19 cellular contexts compared by ENCODE assay signal in the genomic region with DNA sequence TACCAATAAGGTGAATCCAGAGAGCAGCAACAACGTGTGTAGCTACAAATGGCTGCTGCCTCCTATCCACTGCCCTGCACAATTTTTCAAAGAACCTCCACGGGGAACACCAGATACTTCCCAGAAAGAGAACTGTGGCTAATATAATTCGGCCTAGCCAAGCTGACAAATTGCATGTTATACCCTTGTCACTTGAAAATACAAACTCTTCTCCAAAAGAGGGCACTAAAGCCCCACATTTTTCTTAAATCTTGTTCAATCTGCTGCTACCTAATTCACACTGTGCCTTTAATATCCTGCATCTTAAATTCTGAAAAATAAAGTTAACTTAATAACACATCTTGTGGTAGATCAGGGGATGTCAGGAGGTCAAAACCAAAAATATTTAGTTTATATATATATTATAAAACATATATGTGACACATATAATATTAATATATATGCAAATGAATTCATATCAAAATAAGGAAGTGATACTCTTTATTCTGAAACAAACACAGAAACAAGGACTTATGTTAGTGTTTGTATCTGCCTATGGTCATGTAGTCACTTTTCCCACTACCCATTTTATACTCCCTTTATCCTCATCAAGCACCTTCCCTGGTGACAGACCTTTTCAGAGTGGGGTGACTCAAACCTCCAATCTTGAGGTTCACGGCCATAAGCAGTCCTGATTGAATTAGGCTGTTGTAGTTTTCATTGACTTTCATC. TPM values are rescaled to one million over a fixed set of nuclear protein-coding genes. Genes with fewer than 3 reads are reported as not detected.
A peak's percentile ranks its signal among the peaks of the same experiment; 100 is the strongest.
DNase-seq lines count a peak whose midpoint lies in the region; ATAC-seq and TF ChIP-seq lines count a peak whose summit lies in the region.
"Had no signal": no experiment of that assay in that cellular context is flagged by ENCODE, and none has a peak within 500 bp of the region (broad histone marks: within the 10 kb centered on the region; RNA-seq: fewer than 3 reads in every experiment).

No MANE protein-coding gene starts in this region.

- H3K27me3 Mint-ChIP-seq in MCF 10A (ENCODE audit: insufficient read depth, unreplicated experiment) (no peaks in the 10 kb centered on the region), mesothelial cell of epicardium (ENCODE audit: low read depth) (no peaks in the 10 kb centered on the region)
- H3K27me3 Mint-ChIP-seq in activated CD8-positive, alpha-beta T cell treated with anti-CD3 and anti-CD28 coated beads for 36 hours, result no peaks in the 10 kb centered on the region
- H3K27me3 Mint-ChIP-seq: type B pancreatic cell had no signal

- DNase-seq in MCF 10A (ENCODE audit: unreplicated experiment) (peak; percentile 27), breast epithelium (ENCODE audit: low spot score in 2 of 2) (no peak), LNCaP clone FGC (ENCODE audit: low read depth) (no peak), cerebellum (ENCODE audit: low spot score) (peak; percentile 1), activated gamma-delta T cell (lab: John Stamatoyannopoulos, UW) (no peak), mesothelial cell of epicardium (ENCODE audit: low spot score in 2 of 2, unreplicated experiment in 2 of 2) (no peak), sigmoid colon (no peak)
- DNase-seq in activated CD8-positive, alpha-beta T cell treated with anti-CD3 and anti-CD28 coated beads for 36 hours, result no peak
- DNase-seq: 8988T; activated CD8-positive, alpha-beta memory T cell treated with anti-CD3 and anti-CD28 coated beads, Interleukin-2, amount 50 U/mL, for 48 hours; left ventricle myocardium inferior; NCI-H1105 treated with DMSO at 0.1 percent for 48 hours; NCI-H524 treated with DMSO at 0.1 percent for 48 hours; SHP77; spleen had no signal

- H3K27me3 ChIP-seq in breast epithelium (no peaks in the 10 kb centered on the region), sigmoid colon (no peaks in the 10 kb centered on the region)
- H3K27me3 ChIP-seq: neutrophil, spleen had no signal

- CTCF ChIA-PET in MCF 10A (lab: Yijun Ruan, JAX), result interaction anchor here (0.6 to 1.2 kb wide), 4 partner anchors 170 to 532 kb away, joined by 3 to 4 read pairs (median 3); no protein-coding TSS in a partner anchor
- CTCF ChIA-PET in activated CD8-positive, alpha-beta T cell treated with anti-CD3 and anti-CD28 coated beads for 36 hours (lab: Charles Lee), result no interaction called here

- no peak for ATAC-seq in activated CD8-positive, alpha-beta T cell treated with anti-CD3 and anti-CD28 coated beads for 36 hours
- ATAC-seq: WTC11 had no signal

- H3K9me3 ChIP-seq in breast epithelium (no peaks in the 10 kb centered on the region), sigmoid colon (no peaks in the 10 kb centered on the region)
- H3K9me3 ChIP-seq: left ventricle myocardium inferior, neutrophil, spleen had no signal

- 38 to 53% methylated on average over 4 of the region's 4 CpGs for WGBS in sigmoid colon, 2 donors

- H3K36me3 Mint-ChIP-seq in MCF 10A (ENCODE audit: insufficient read depth, unreplicated experiment) (no peaks in the 10 kb centered on the region), mesothelial cell of epicardium (no peaks in the 10 kb centered on the region)
- H3K36me3 Mint-ChIP-seq in activated CD8-positive, alpha-beta T cell treated with anti-CD3 and anti-CD28 coated beads for 36 hours (ENCODE audit: low read depth), result no peaks in the 10 kb centered on the region
- H3K36me3 Mint-ChIP-seq: type B pancreatic cell, WTC11 had no signal

- no TSS peak for BruUV-seq in MCF 10A (replicated peaks; lab: Mats Ljungman, UMichigan)

- TF ChIP-seq POLR2A in breast epithelium (IDR thresholded peaks at IDR 0.05) (no peak), sigmoid colon (IDR thresholded peaks at IDR 0.05) (no peak)

- POLR2A ChIA-PET in MCF 10A (lab: Yijun Ruan, JAX), result no interaction called here
- POLR2A ChIA-PET in activated CD8-positive, alpha-beta T cell treated with anti-CD3 and anti-CD28 coated beads for 36 hours (lab: Charles Lee), result no interaction called here

- H3K9me3 Mint-ChIP-seq in MCF 10A (ENCODE audit: unreplicated experiment) (no peaks in the 10 kb centered on the region), mesothelial cell of epicardium (peaks cover 32% of the 10 kb centered on the region)
- H3K9me3 Mint-ChIP-seq in activated CD8-positive, alpha-beta T cell treated with anti-CD3 and anti-CD28 coated beads for 36 hours, result no peaks in the 10 kb centered on the region

- H3K27ac Mint-ChIP-seq in MCF 10A (ENCODE audit: low read depth, unreplicated experiment) (no peak overlapping the region), mesothelial cell of epicardium (no peak overlapping the region)
- H3K27ac Mint-ChIP-seq in activated CD8-positive, alpha-beta T cell treated with anti-CD3 and anti-CD28 coated beads for 36 hours, result no peak overlapping the region
- H3K27ac Mint-ChIP-seq: type B pancreatic cell, WTC11 had no signal

- no peak overlapping the region for H3K4me3 ChIP-seq in breast epithelium
- no peak overlapping the region for H3K4me3 ChIP-seq in LNCaP clone FGC (ENCODE audit: low read depth, low read length)
- no peak overlapping the region for H3K4me3 ChIP-seq in sigmoid colon
- H3K4me3 ChIP-seq: left ventricle myocardium inferior, spleen had no signal

- TF ChIP-seq CTCF in MCF 10A (IDR thresholded peaks at IDR 0.05; ENCODE audit: unreplicated experiment) (no peak), breast epithelium (IDR thresholded peaks at IDR 0.05) (no peak), LNCaP clone FGC (IDR thresholded peaks at IDR 0.05; ENCODE audit: control insufficient read depth, extremely low read depth, insufficient read depth) (peak; percentile 13; the same call in 1 of the 2 replicates), mesothelial cell of epicardium (IDR thresholded peaks at IDR 0.05; ENCODE audit: unreplicated experiment) (no peak), sigmoid colon (IDR thresholded peaks at IDR 0.05) (no peak)
- TF ChIP-seq CTCF in activated CD8-positive, alpha-beta T cell treated with anti-CD3 and anti-CD28 coated beads for 36 hours (IDR thresholded peaks at IDR 0.05), result no peak

- intact Hi-C loops in MCF 10A (cut with micrococcal nuclease) (no loop called here), breast epithelium (cut with DNase I; ENCODE audit: low total_unique reads) (no loop called here), sigmoid colon (cut with DNase I) (no loop called here)
- intact Hi-C loops in activated CD8-positive, alpha-beta T cell treated with anti-CD3 and anti-CD28 coated beads for 36 hours (cut with micrococcal nuclease), result no loop called here

- H3K4me1 Mint-ChIP-seq in MCF 10A (ENCODE audit: insufficient read depth, unreplicated experiment) (no peaks in the 10 kb centered on the region), mesothelial cell of epicardium (no peaks in the 10 kb centered on the region)
- no peaks in the 10 kb centered on the region for H3K4me1 Mint-ChIP-seq in activated CD8-positive, alpha-beta T cell treated with anti-CD3 and anti-CD28 coated beads for 36 hours (ENCODE audit: low read depth)
- H3K4me1 Mint-ChIP-seq: WTC11 had no signal

- no peak for TF ChIP-seq EP300 in sigmoid colon (IDR thresholded peaks at IDR 0.05)

- H3K4me3 Mint-ChIP-seq in MCF 10A (ENCODE audit: unreplicated experiment) (no peak overlapping the region), mesothelial cell of epicardium (no peak overlapping the region)
- H3K4me3 Mint-ChIP-seq in activated CD8-positive, alpha-beta T cell treated with anti-CD3 and anti-CD28 coated beads for 36 hours, result no peak overlapping the region
- H3K4me3 Mint-ChIP-seq: type B pancreatic cell, WTC11 had no signal

- no peaks in the 10 kb centered on the region for H3K4me1 ChIP-seq in breast epithelium
- H3K4me1 ChIP-seq in sigmoid colon, result no peaks in the 10 kb centered on the region
- H3K4me1 ChIP-seq: left ventricle myocardium inferior, spleen had no signal

- H3K36me3 ChIP-seq in breast epithelium (no peaks in the 10 kb centered on the region), sigmoid colon (no peaks in the 10 kb centered on the region)
- H3K36me3 ChIP-seq: left ventricle myocardium inferior, neutrophil, spleen had no signal

- H3K27ac ChIP-seq in breast epithelium (no peak overlapping the region), sigmoid colon (no peak overlapping the region)
- H3K27ac ChIP-seq: left ventricle myocardium inferior, neutrophil, spleen had no signal

RNA-seq across cellular contexts. Expression of a gene that starts 24.1 kb away (rescaled TPM):
- total RNA-seq in MCF 10A (2022) (not detected in 2 replicates), breast epithelium (not detected), cerebellum (not detected), mesothelial cell of epicardium (not detected in 3 replicates), sigmoid colon (not detected)
- not detected for polyA plus RNA-seq in sigmoid colon
- total RNA-seq in activated CD8-positive, alpha-beta T cell treated with anti-CD3 and anti-CD28 coated beads for 36 hours, result not detected
- total RNA-seq: left ventricle myocardium inferior, spleen, WTC11 had no signal
- polyA plus RNA-seq: adipose tissue, spleen had no signal

RNA-seq across cellular contexts. Expression of a gene that starts 30.5 kb away (rescaled TPM):
- not detected in 2 replicates for total RNA-seq in MCF 10A (2022)
- total RNA-seq in breast epithelium, result not detected
- not detected for total RNA-seq in cerebellum
- total RNA-seq in mesothelial cell of epicardium, result not detected in 3 replicates
- total RNA-seq in sigmoid colon, result not detected
- not detected for polyA plus RNA-seq in sigmoid colon
- not detected for total RNA-seq in activated CD8-positive, alpha-beta T cell treated with anti-CD3 and anti-CD28 coated beads for 36 hours
- total RNA-seq: left ventricle myocardium inferior, spleen, WTC11 had no signal
- polyA plus RNA-seq: adipose tissue, spleen had no signal

RNA-seq across cellular contexts. Expression of a gene that starts 47.8 kb away (rescaled TPM):
- not detected in 2 replicates for total RNA-seq in MCF 10A (2022)
- not detected for total RNA-seq in breast epithelium
- not detected for total RNA-seq in cerebellum
- not detected in 3 replicates for total RNA-seq in mesothelial cell of epicardium
- not detected for total RNA-seq in sigmoid colon
- not detected for polyA plus RNA-seq in sigmoid colon
- not detected for total RNA-seq in activated CD8-positive, alpha-beta T cell treated with anti-CD3 and anti-CD28 coated beads for 36 hours
- total RNA-seq: left ventricle myocardium inferior, spleen, WTC11 had no signal
- polyA plus RNA-seq: adipose tissue, spleen had no signal

Comparison
In these comparisons a context has a peak if more than half of its experiments do, and no peak if none do; other contexts are left out.
1. DNase-seq: peak in MCF 10A (single experiment) and cerebellum (single experiment); none in breast epithelium (0 of 2), LNCaP clone FGC (single experiment), activated gamma-delta T cell (single experiment), mesothelial cell of epicardium (0 of 2), sigmoid colon (single experiment) and activated CD8-positive, alpha-beta T cell treated with anti-CD3 and anti-CD28 coated beads for 36 hours (single experiment).